ENCODE assay signal across 33 cellular contexts in the genomic region with DNA sequence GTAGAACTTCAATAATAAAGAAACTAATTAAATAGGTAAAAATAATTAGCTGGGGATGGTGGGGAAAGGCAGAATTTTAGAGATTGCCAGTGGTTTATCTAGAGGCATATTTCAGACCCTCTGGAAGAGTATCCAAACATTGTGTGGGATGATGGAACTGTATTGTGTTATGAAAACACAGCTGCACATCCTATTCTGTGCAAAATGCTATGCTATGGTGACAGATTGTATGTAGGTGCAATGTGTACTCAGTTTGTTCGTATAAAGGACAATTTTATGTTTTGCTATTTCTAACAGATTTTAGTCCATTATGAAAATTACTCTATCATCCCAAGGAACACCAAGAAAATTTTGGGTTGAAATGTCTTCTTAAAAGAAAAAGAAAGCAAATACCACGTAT.
A peak's percentile ranks its signal among the peaks of the same experiment; 100 is the strongest.
DNase-seq lines count a peak whose midpoint lies in the region; TF ChIP-seq lines count a peak whose summit lies in the region.
"Had no signal": no experiment of that assay in that cellular context is flagged by ENCODE, and none has a peak within 500 bp of the region (broad histone marks: within the 10 kb centered on the region; RNA-seq: fewer than 3 reads in every experiment).

No MANE protein-coding gene starts in this region.

- DNase-seq in Ammon's horn (ENCODE audit: low spot score): peak; percentile 54
- DNase-seq in inferior parietal cortex (ENCODE audit: extremely low spot score): peak; percentile 32
- DNase-seq in middle frontal gyrus (ENCODE audit: extremely low spot score, low spot score): peak; percentile 7
- peak; percentile 57 for DNase-seq in superior temporal gyrus (ENCODE audit: extremely low spot score)
- DNase-seq in A172 (ENCODE audit: low spot score): no peak
- DNase-seq in amniotic stem cell (lab: John Stamatoyannopoulos, UW): no peak
- no peak for DNase-seq in prostate gland (ENCODE audit: low spot score)
- DNase-seq in SW480 (ENCODE audit: low spot score): no peak
- DNase-seq: 8988T; ACHN; AML-193; BE2C; C1 segment of cervical spinal cord; Caco-2; Calu3; CD4-positive, alpha-beta memory T cell; CD4-positive, alpha-beta T cell; CD4-positive, CD25-positive, alpha-beta regulatory T cell; CD8-positive, alpha-beta memory T cell; CD8-positive, alpha-beta T cell; COR-L47; DMS 273 treated with DMSO at 0.1 percent for 48 hours; DMS153; DMS53; DMS79; DMS79 treated with DMSO at 0.1 percent for 48 hours; DND-41; EL had no signal

- H3K4me1 ChIP-seq in prostate gland (replicated peaks): no peaks in the 10 kb centered on the region
- H3K4me1 ChIP-seq: A549, BE2C, BLaER1, Caco-2 had no signal

- H3K27ac ChIP-seq in prostate gland: no peak overlapping the region
- H3K27ac ChIP-seq: 22Rv1; A549; BLaER1; BLaER1 treated with 17β-estradiol and CSF1 and Interleukin-3, amounts not matched to agents 10 nM and 100 nM; C4-2B had no signal

- WGBS in prostate gland: 76% methylated on average over 2 of the region's 2 CpGs

- H3K4me3 ChIP-seq in prostate gland: no peak overlapping the region
- H3K4me3 ChIP-seq: A549; BLaER1; BLaER1 treated with 17β-estradiol and CSF1 and Interleukin-3, amounts not matched to agents 10 nM and 100 nM had no signal

- intact Hi-C loops in prostate gland (cut with DNase I): no loop called here

- H3K27me3 ChIP-seq in prostate gland (replicated peaks; ENCODE audit: insufficient read depth): no peaks in the 10 kb centered on the region
- H3K27me3 ChIP-seq: BE2C; BLaER1; BLaER1 treated with 17β-estradiol and CSF1 and Interleukin-3, amounts not matched to agents 10 nM and 100 nM had no signal

- TF ChIP-seq CTCF in prostate gland (IDR thresholded peaks at IDR 0.05): no peak

- H3K36me3 ChIP-seq in prostate gland: no peaks in the 10 kb centered on the region
- H3K36me3 ChIP-seq: BE2C; BLaER1; BLaER1 treated with 17β-estradiol and CSF1 and Interleukin-3, amounts not matched to agents 10 nM and 100 nM had no signal

- H3K9me3 ChIP-seq in prostate gland: no peaks in the 10 kb centered on the region
- H3K9me3 ChIP-seq: A549; BE2C; BLaER1; BLaER1 treated with 17β-estradiol and CSF1 and Interleukin-3, amounts not matched to agents 10 nM and 100 nM; Caco-2 had no signal

- TF ChIP-seq POLR2A in prostate gland (IDR thresholded peaks at IDR 0.05): no peak

Comparison
In these comparisons a context has a peak if more than half of its experiments do, and no peak if none do; other contexts are left out.
1. DNase-seq: peak in Ammon's horn (single experiment), inferior parietal cortex (single experiment), middle frontal gyrus (single experiment) and superior temporal gyrus (single experiment); none in A172 (single experiment), amniotic stem cell (single experiment), prostate gland (single experiment) and SW480 (single experiment).